Comparison of ENCODE assay signal across 1 cellular context in the genomic region with DNA sequence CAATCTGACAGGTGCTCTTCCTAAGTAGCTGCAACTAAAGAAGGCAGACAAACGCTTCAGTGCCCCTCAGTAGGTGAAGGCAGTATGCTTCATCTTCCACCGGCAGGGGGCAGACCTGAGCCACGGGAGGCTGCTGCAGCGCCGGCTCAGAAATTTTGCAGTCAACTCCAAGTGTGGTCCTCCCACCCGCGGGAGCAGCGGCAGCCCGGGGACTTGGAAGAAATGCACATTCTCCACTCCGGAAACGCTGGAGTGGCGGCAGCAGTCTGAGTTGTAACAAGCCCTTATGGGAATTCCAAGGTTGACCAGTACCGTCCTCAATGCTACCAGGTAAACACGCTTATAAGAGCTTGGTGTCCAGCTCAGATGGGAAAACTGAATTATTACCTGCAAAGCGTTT.
TF ChIP-seq lines count a peak whose summit lies in the region.

No MANE protein-coding gene starts in this region.

TF ChIP-seq in K562, 482 proteins besides CTCF, POLR2A, EP300 and RAD21 (continued from another document):
- TF ChIP-seq, protein P1, sequence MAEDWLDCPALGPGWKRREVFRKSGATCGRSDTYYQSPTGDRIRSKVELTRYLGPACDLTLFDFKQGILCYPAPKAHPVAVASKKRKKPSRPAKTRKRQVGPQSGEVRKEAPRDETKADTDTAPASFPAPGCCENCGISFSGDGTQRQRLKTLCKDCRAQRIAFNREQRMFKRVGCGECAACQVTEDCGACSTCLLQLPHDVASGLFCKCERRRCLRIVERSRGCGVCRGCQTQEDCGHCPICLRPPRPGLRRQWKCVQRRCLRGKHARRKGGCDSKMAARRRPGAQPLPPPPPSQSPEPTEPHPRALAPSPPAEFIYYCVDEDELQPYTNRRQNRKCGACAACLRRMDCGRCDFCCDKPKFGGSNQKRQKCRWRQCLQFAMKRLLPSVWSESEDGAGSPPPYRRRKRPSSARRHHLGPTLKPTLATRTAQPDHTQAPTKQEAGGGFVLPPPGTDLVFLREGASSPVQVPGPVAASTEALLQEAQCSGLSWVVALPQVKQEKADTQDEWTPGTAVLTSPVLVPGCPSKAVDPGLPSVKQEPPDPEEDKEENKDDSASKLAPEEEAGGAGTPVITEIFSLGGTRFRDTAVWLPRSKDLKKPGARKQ (CRISPR knock-in tag; IDR thresholded peaks at IDR 0.05): no peak
- TF ChIP-seq, protein P2, sequence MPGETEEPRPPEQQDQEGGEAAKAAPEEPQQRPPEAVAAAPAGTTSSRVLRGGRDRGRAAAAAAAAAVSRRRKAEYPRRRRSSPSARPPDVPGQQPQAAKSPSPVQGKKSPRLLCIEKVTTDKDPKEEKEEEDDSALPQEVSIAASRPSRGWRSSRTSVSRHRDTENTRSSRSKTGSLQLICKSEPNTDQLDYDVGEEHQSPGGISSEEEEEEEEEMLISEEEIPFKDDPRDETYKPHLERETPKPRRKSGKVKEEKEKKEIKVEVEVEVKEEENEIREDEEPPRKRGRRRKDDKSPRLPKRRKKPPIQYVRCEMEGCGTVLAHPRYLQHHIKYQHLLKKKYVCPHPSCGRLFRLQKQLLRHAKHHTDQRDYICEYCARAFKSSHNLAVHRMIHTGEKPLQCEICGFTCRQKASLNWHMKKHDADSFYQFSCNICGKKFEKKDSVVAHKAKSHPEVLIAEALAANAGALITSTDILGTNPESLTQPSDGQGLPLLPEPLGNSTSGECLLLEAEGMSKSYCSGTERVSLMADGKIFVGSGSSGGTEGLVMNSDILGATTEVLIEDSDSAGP (CRISPR knock-in tag; IDR thresholded peaks at IDR 0.05): no peak
- no peak for TF ChIP-seq HCFC1 (IDR thresholded peaks at IDR 0.05; ENCODE audit: low read depth, low read length)
- TF ChIP-seq, protein P3, sequence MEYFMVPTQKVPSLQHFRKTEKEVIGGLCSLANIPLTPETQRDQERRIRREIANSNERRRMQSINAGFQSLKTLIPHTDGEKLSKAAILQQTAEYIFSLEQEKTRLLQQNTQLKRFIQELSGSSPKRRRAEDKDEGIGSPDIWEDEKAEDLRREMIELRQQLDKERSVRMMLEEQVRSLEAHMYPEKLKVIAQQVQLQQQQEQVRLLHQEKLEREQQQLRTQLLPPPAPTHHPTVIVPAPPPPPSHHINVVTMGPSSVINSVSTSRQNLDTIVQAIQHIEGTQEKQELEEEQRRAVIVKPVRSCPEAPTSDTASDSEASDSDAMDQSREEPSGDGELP (CRISPR knock-in tag; IDR thresholded peaks at IDR 0.05; ENCODE audit: borderline replicate concordance): no peak
